ENCODE assay signal across 21 cellular contexts in the genomic region with DNA sequence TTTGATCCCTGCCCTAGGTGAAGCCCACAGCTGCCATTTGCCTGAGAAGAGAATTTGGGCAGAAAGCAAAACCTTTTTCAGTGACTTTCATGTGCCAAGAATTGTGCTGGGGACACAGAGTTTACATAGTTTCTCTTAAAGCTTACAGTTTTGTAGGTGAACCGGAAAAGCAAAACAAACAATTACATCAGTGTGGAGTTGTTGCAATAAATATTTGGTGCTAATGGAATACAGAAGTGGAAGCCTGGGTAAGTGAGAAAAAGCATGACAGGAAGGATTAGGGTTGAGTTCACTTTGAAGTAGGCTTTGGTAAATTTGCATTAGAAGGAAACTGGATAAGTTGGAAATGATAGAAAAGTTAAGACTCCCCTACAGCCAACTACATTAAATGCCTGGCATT.
DNase-seq lines count a peak whose midpoint lies in the region; ATAC-seq, FAIRE-seq and TF ChIP-seq lines count a peak whose summit lies in the region.
"Had no signal": no experiment of that assay in that cellular context is flagged by ENCODE, and none has a peak within 500 bp of the region (broad histone marks: within the 10 kb centered on the region; RNA-seq: fewer than 3 reads in every experiment).

No MANE protein-coding gene starts in this region.

- FAIRE-seq in HepG2 (lab: Jason Lieb, UNC) (no peak), HTR-8/SVneo (lab: Jason Lieb, UNC) (no peak)
- FAIRE-seq: A204.1, GM12892, GM19239, H1 had no signal

- in situ Hi-C loops in HepG2 (cut with HindIII; ENCODE audit: extremely low pct_ligation_motif_present, low pct_unique_long_range_greater_than_20kb): no loop called here

- 4% methylated on average over 1 of the region's 1 CpG for WGBS in HepG2 (ENCODE audit: low lambda C conversion rate)
- WGBS in right lobe of liver (ENCODE audit: insufficient coverage, low coverage, low lambda C conversion rate, missing lambda C conversion rate): 33% methylated on average over 1 of the region's 1 CpG
- 38 to 47% methylated on average over 1 of the region's 1 CpG for WGBS in esophagus squamous epithelium, 2 donors

- H3K4me3 ChIP-seq in HepG2 (replicated peaks in 1 of 3; ENCODE audit: insufficient read depth in 1 of 3, low read depth in 2 of 3, low read length in 3 of 3) (no peak overlapping the region), right lobe of liver (no peak overlapping the region), RWPE2 (ENCODE audit: severe bottlenecking) (no peak overlapping the region), esophagus squamous epithelium (no peak overlapping the region)
- H3K4me3 ChIP-seq: SK-N-MC had no signal

- H3K36me3 ChIP-seq in HepG2 (replicated peaks in 1 of 2; ENCODE audit: control insufficient read depth in 1 of 2, insufficient read depth in 2 of 2, low read length in 2 of 2) (no peaks in the 10 kb centered on the region), right lobe of liver (no peaks in the 10 kb centered on the region), RWPE2 (ENCODE audit: low read depth) (no peaks in the 10 kb centered on the region), esophagus squamous epithelium (no peaks in the 10 kb centered on the region)

- DNase-seq in HepG2 (ENCODE audit: low spot score): peak; percentile 24
- no peak for DNase-seq in right lobe of liver
- no peak for DNase-seq in RWPE2 (ENCODE audit: low spot score)
- DNase-seq in esophagus squamous epithelium (lab: John Stamatoyannopoulos, UW): no peak
- no peak for DNase-seq in activated CD4-positive, alpha-beta T cell treated with anti-CD3 and anti-CD28 coated beads, Interleukin-2, amount 50 U/mL, for 4 hours
- DNase-seq in OCI-M1 (lab: John Stamatoyannopoulos, UW): no peak
- DNase-seq in HTR-8/SVneo (ENCODE audit: insufficient read length, low spot score): no peak
- DNase-seq: Caco-2, DND-41, GDM1, HFFc6, KG1, NCI-H187 treated with DMSO at 0.1 percent for 48 hours, NCI-H69 had no signal

- intact Hi-C loops in HepG2 (cut with micrococcal nuclease; ENCODE audit: unreplicated experiment) (loop anchor here (10.0 kb wide), 1 partner anchor 53 kb away; no protein-coding TSS in a partner anchor), right lobe of liver (cut with DNase I) (no loop called here), esophagus squamous epithelium (cut with DNase I) (no loop called here)

- TF ChIP-seq EP300 in HepG2 (IDR thresholded peaks at IDR 0.05; ENCODE audit: low read depth in 2 of 2, low read length in 2 of 2): 0 out of 4 replicates have a peak, but pooled peaks of 1 of the 2 experiments have one; percentile 26
- no peak for TF ChIP-seq EP300 in HepG2 (CRISPR knock-in tag; IDR thresholded peaks at IDR 0.05; ENCODE audit: borderline replicate concordance)

- H3K4me2 ChIP-seq in HepG2 (ENCODE audit: low read depth, low read length): peak overlapping the region; percentile 22; the same call in 1 of the 2 replicates

- H3K9ac ChIP-seq in HepG2 (ENCODE audit: insufficient read depth, low read depth, low read length): no peak overlapping the region

- TF ChIP-seq CTCF in HepG2 (CRISPR knock-in tag; IDR thresholded peaks at IDR 0.05): no peak
- TF ChIP-seq CTCF in right lobe of liver (IDR thresholded peaks at IDR 0.05): no peak
- TF ChIP-seq CTCF in RWPE2 (IDR thresholded peaks at IDR 0.05; ENCODE audit: poor library complexity, severe bottlenecking): no peak
- TF ChIP-seq CTCF in esophagus squamous epithelium (IDR thresholded peaks at IDR 0.05): no peak

- POLR2A ChIA-PET in HepG2 (lab: Yijun Ruan, JAX): no interaction called here

- H3K27me3 ChIP-seq in HepG2 (ENCODE audit: control insufficient read depth in 1 of 2, insufficient read depth in 2 of 2, low read length in 2 of 2) (no peaks in the 10 kb centered on the region; a peak in 1 of 5 replicates), right lobe of liver (no peaks in the 10 kb centered on the region), RWPE2 (ENCODE audit: insufficient read depth, poor library complexity, severe bottlenecking) (no peaks in the 10 kb centered on the region), esophagus squamous epithelium (no peaks in the 10 kb centered on the region)

- no TSS peak for BruUV-seq in HepG2 (replicated peaks; lab: Mats Ljungman, UMichigan)

- no peak for TF ChIP-seq POLR2A in HepG2 (IDR thresholded peaks at IDR 0.05; ENCODE audit: insufficient read depth in 1 of 2, low read depth in 2 of 2, low read length in 2 of 2)
- TF ChIP-seq POLR2A in right lobe of liver (IDR thresholded peaks at IDR 0.05): no peak
- TF ChIP-seq POLR2A in esophagus squamous epithelium (IDR thresholded peaks at IDR 0.05): no peak

- no peaks in the 10 kb centered on the region for H3K9me3 ChIP-seq in HepG2 (ENCODE audit: low read length)
- H3K9me3 ChIP-seq in right lobe of liver: peaks cover 0 to 3% (median 0%) of the 10 kb centered on the region in 4 donors
- no peaks in the 10 kb centered on the region for H3K9me3 ChIP-seq in RWPE2 (ENCODE audit: severe bottlenecking)
- peaks cover 0 to 7% (median 0%) of the 10 kb centered on the region in 3 donors for H3K9me3 ChIP-seq in esophagus squamous epithelium
- H3K9me3 ChIP-seq: Caco-2 had no signal

- H2AFZ ChIP-seq in HepG2 (ENCODE audit: low read length): peak overlapping the region; percentile 28

- H3K27ac ChIP-seq in HepG2 (ENCODE audit: extremely low read length, insufficient read depth, low read length): no peak overlapping the region
- no peak overlapping the region for H3K27ac ChIP-seq in right lobe of liver
- peak overlapping the region; percentile 75 for H3K27ac ChIP-seq in RWPE2 (ENCODE audit: poor library complexity, severe bottlenecking)
- H3K27ac ChIP-seq in esophagus squamous epithelium: peak overlapping the region; percentile 52 to 82 (median 71)
- H3K27ac ChIP-seq: SK-N-MC had no signal

- peaks cover 32% of the 10 kb centered on the region for H3K4me1 ChIP-seq in HepG2 (ENCODE audit: insufficient read depth, low read length)
- H3K4me1 ChIP-seq in right lobe of liver: no peaks in the 10 kb centered on the region
- H3K4me1 ChIP-seq in RWPE2 (ENCODE audit: insufficient read depth, poor library complexity, severe bottlenecking): peaks cover 10% of the 10 kb centered on the region
- H3K4me1 ChIP-seq in esophagus squamous epithelium: peaks cover 0 to 38% (median 8%) of the 10 kb centered on the region in 3 donors

- ATAC-seq in HepG2: no peak
- no peak for ATAC-seq in right lobe of liver
- ATAC-seq in RWPE2 (ENCODE audit: low read depth): no peak
- ATAC-seq in GM21423 (IDR thresholded peaks at IDR 0.05; ENCODE audit: unreplicated experiment): no peak
- ATAC-seq: Right ventricle myocardium inferior had no signal

- CTCF ChIA-PET in HepG2 (lab: Yijun Ruan, JAX; ENCODE audit: low intra/inter-chr PET ratio, low total read pairs): no interaction called here

- no peak for TF ChIP-seq RAD21 in HepG2 (CRISPR knock-in tag; IDR thresholded peaks at IDR 0.05)

- H3K79me2 ChIP-seq in HepG2 (ENCODE audit: insufficient read depth, low read length): no peaks in the 10 kb centered on the region

- H4K20me1 ChIP-seq in HepG2 (ENCODE audit: insufficient read depth, low read length): no peaks in the 10 kb centered on the region

TF ChIP-seq in HepG2, 621 proteins besides CTCF, POLR2A, EP300 and RAD21 (continues in another document):
- TF ChIP-seq, protein P1, sequence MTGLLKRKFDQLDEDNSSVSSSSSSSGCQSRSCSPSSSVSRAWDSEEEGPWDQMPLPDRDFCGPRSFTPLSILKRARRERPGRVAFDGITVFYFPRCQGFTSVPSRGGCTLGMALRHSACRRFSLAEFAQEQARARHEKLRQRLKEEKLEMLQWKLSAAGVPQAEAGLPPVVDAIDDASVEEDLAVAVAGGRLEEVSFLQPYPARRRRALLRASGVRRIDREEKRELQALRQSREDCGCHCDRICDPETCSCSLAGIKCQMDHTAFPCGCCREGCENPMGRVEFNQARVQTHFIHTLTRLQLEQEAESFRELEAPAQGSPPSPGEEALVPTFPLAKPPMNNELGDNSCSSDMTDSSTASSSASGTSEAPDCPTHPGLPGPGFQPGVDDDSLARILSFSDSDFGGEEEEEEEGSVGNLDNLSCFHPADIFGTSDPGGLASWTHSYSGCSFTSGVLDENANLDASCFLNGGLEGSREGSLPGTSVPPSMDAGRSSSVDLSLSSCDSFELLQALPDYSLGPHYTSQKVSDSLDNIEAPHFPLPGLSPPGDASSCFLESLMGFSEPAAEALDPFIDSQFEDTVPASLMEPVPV (CRISPR knock-in tag; IDR thresholded peaks at IDR 0.05): no peak
- TF ChIP-seq, protein P2, sequence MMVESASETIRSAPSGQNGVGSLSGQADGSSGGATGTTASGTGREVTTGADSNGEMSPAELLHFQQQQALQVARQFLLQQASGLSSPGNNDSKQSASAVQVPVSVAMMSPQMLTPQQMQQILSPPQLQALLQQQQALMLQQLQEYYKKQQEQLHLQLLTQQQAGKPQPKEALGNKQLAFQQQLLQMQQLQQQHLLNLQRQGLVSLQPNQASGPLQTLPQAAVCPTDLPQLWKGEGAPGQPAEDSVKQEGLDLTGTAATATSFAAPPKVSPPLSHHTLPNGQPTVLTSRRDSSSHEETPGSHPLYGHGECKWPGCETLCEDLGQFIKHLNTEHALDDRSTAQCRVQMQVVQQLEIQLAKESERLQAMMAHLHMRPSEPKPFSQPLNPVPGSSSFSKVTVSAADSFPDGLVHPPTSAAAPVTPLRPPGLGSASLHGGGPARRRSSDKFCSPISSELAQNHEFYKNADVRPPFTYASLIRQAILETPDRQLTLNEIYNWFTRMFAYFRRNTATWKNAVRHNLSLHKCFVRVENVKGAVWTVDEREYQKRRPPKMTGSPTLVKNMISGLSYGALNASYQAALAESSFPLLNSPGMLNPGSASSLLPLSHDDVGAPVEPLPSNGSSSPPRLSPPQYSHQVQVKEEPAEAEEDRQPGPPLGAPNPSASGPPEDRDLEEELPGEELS (CRISPR knock-in tag; IDR thresholded peaks at IDR 0.05): 0 out of 2 replicates have a peak, but pooled peaks have one; percentile 30
- TF ChIP-seq, protein P3, sequence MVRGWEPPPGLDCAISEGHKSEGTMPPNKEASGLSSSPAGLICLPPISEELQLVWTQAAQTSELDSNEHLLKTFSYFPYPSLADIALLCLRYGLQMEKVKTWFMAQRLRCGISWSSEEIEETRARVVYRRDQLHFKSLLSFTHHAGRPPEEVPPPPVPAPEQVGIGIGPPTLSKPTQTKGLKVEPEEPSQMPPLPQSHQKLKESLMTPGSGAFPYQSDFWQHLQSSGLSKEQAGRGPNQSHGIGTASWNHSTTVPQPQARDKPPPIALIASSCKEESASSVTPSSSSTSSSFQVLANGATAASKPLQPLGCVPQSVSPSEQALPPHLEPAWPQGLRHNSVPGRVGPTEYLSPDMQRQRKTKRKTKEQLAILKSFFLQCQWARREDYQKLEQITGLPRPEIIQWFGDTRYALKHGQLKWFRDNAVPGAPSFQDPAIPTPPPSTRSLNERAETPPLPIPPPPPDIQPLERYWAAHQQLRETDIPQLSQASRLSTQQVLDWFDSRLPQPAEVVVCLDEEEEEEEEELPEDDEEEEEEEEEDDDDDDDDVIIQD (CRISPR knock-in tag; IDR thresholded peaks at IDR 0.05; ENCODE audit: low read depth): 0 out of 2 replicates have a peak, but pooled peaks have one; percentile 8
- peak; percentile 31; the same call in 1 of the 2 replicates for TF ChIP-seq GATAD2A (CRISPR knock-in tag; IDR thresholded peaks at IDR 0.05)
- no peak for TF ChIP-seq CHD4 (IDR thresholded peaks at IDR 0.05; ENCODE audit: borderline replicate concordance, low read length)
- TF ChIP-seq TBX2 (CRISPR knock-in tag; IDR thresholded peaks at IDR 0.05; ENCODE audit: borderline replicate concordance): peak; percentile 39; the same call in 1 of the 2 replicates

Comparison
In these comparisons a context has a peak if more than half of its experiments do, and no peak if none do; other contexts are left out.
1. H3K27ac ChIP-seq: peak in RWPE2 (single experiment) and esophagus squamous epithelium (4 of 4); none in HepG2 (single experiment) and right lobe of liver (0 of 3).